ENCODE assay signal across 2 cellular contexts in genomic region chr5:10289353-10289752, GRCh38.
TF ChIP-seq lines count a peak whose summit lies in the region.

No MANE protein-coding gene starts in this region.

TF ChIP-seq in A549, 52 proteins besides CTCF, POLR2A, EP300 and RAD21:
- TF ChIP-seq CHD4 (IDR thresholded peaks at IDR 0.05; ENCODE audit: borderline replicate concordance) (no peak), ZNF302 (CRISPR knock-in tag; IDR thresholded peaks at IDR 0.05) (no peak)

TF ChIP-seq in WTC11, 78 proteins besides CTCF, POLR2A, EP300 and RAD21:
- TF ChIP-seq MXD4 (CRISPR knock-in tag; IDR thresholded peaks at IDR 0.05; ENCODE audit: borderline replicate concordance) = no peak
- no peak for TF ChIP-seq ZMAT4 (CRISPR knock-in tag; IDR thresholded peaks at IDR 0.05)
